15 cellular contexts compared by ENCODE assay signal in the genomic region with DNA sequence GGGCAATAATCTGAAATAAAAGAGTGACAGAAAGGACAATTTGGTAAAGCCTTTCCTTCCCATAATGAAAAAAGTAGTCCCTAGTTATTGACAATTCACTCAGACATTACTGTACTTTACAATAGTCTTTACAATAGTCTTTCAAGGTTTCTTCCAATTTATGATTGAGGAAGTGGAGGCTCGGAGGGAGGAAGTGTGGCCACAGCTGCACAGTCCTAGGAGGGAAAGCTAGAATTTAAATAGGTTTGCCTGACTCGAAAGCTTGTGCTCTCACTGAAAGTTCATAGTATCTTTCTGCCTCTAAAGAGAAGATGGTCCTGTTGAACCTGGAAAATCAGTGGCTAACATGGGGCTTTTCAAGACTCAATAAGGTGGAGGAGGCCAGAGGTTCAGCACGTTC.
A peak's percentile ranks its signal among the peaks of the same experiment; 100 is the strongest.
DNase-seq lines count a peak whose midpoint lies in the region; ATAC-seq, FAIRE-seq and TF ChIP-seq lines count a peak whose summit lies in the region.
"Had no signal": no experiment of that assay in that cellular context is flagged by ENCODE, and none has a peak within 500 bp of the region (broad histone marks: within the 10 kb centered on the region; RNA-seq: fewer than 3 reads in every experiment).

No MANE protein-coding gene starts in this region.

- in situ Hi-C loops in GM12878 (cut with MboI) = no loop called here

- TF ChIP-seq POLR2A in GM12878 (IDR thresholded peaks at IDR 0.05; ENCODE audit: low read depth, low read length) (no peak), thyroid gland (IDR thresholded peaks at IDR 0.05) (no peak)

- no peak for FAIRE-seq in GM12878 (lab: Jason Lieb, UNC)

- H4K20me1 ChIP-seq in GM12878 (ENCODE audit: control insufficient read depth, insufficient read depth) (no peaks in the 10 kb centered on the region), MM.1S (ENCODE audit: insufficient read depth, low read length) (no peaks in the 10 kb centered on the region)

- SMC1A ChIA-PET in GM12878 (lab: Charles Lee; ENCODE audit: uncharacterized antibody, unreplicated experiment) = interaction anchor here (0.5 to 1.1 kb wide), 2 partner anchors 9 to 60 kb away, joined by 3 read pairs; no protein-coding TSS in a partner anchor

- H3K9me3 ChIP-seq in GM12878 (replicated peaks; ENCODE audit: control insufficient read depth, insufficient read depth, low read length) = no peaks in the 10 kb centered on the region
- no peaks in the 10 kb centered on the region for H3K9me3 ChIP-seq in MM.1S (replicated peaks; ENCODE audit: insufficient read depth, low read length)
- H3K9me3 ChIP-seq in thyroid gland = no peaks in the 10 kb centered on the region
- H3K9me3 ChIP-seq: transverse colon had no signal

- H3K27me3 ChIP-seq in GM12878 (replicated peaks in 1 of 2; ENCODE audit: control insufficient read depth in 2 of 2, insufficient read depth in 2 of 2, low read length in 1 of 2) (no peaks in the 10 kb centered on the region), MM.1S (replicated peaks; ENCODE audit: insufficient read depth, low read length) (no peaks in the 10 kb centered on the region), thyroid gland (no peaks in the 10 kb centered on the region)
- H3K27me3 ChIP-seq: transverse colon had no signal

- H2AFZ ChIP-seq in GM12878 (ENCODE audit: control insufficient read depth, low read depth, low read length) = no peak overlapping the region
- no peak overlapping the region for H2AFZ ChIP-seq in MM.1S (ENCODE audit: low read length)

- no peaks in the 10 kb centered on the region for H3K9me2 ChIP-seq in MM.1S (replicated peaks; ENCODE audit: insufficient read depth, low read length)

- H3K4me2 ChIP-seq in GM12878 (ENCODE audit: control insufficient read depth, insufficient read depth) = no peak overlapping the region
- no peak overlapping the region for H3K4me2 ChIP-seq in MM.1S (ENCODE audit: low read depth, low read length)
- H3K4me2 ChIP-seq: smooth muscle cell had no signal

- POLR2A ChIA-PET in GM12878 (lab: Charles Lee) = no interaction called here

- H3K4me3 ChIP-seq in GM12878 (no peak overlapping the region), MM.1S (ENCODE audit: low read length) (no peak overlapping the region), thyroid gland (replicated peaks in 1 of 3) (no peak overlapping the region)
- H3K4me3 ChIP-seq: smooth muscle cell, transverse colon had no signal

- RAD21 ChIA-PET in GM12878 (lab: Charles Lee; ENCODE audit: unreplicated experiment) = no interaction called here

- H3K36me3 ChIP-seq in GM12878 (ENCODE audit: control insufficient read depth in 2 of 2, insufficient read depth in 2 of 2, low read length in 1 of 2) (no peaks in the 10 kb centered on the region), MM.1S (replicated peaks; ENCODE audit: insufficient read depth, low read length) (no peaks in the 10 kb centered on the region), thyroid gland (no peaks in the 10 kb centered on the region)
- H3K36me3 ChIP-seq: transverse colon had no signal

- H3K4me1 ChIP-seq in GM12878 (ENCODE audit: control insufficient read depth, insufficient read depth, low read length) (no peaks in the 10 kb centered on the region), MM.1S (ENCODE audit: low read length) (no peaks in the 10 kb centered on the region), thyroid gland (peaks cover 0 to 1% of the 10 kb centered on the region in 2 donors)
- H3K4me1 ChIP-seq: transverse colon had no signal

- H3K27ac ChIP-seq in GM12878 (ENCODE audit: control insufficient read depth, insufficient read depth) (no peak overlapping the region), MM.1S (ENCODE audit: low read length) (no peak overlapping the region), thyroid gland (no peak overlapping the region)
- H3K27ac ChIP-seq: transverse colon had no signal

- TF ChIP-seq CTCF in GM12878 (IDR thresholded peaks at IDR 0.05 in 2 of 3, conservative IDR thresholded peaks at IDR 0.05 in 1 of 3; ENCODE audit: control insufficient read depth in 2 of 3, extremely low read depth in 1 of 3, insufficient read depth in 1 of 3, low read depth in 3 of 3, low read length in 3 of 3) (no peak), MM.1S (IDR thresholded peaks at IDR 0.05; ENCODE audit: low read length) (no peak), thyroid gland (IDR thresholded peaks at IDR 0.05) (no peak)

- CTCF ChIA-PET in GM12878 (lab: Yijun Ruan, JAX) = interaction anchor here (0.6 kb wide), 1 partner anchor 7 kb away, joined by 3 read pairs; no protein-coding TSS in a partner anchor

- no peak overlapping the region for H3K9ac ChIP-seq in GM12878 (ENCODE audit: control insufficient read depth, insufficient read depth, low read length)
- H3K9ac ChIP-seq in MM.1S (ENCODE audit: low read length) = no peak overlapping the region

- H3F3A ChIP-seq in MM.1S (ENCODE audit: insufficient read depth, low read length) = no peaks in the 10 kb centered on the region

- TF ChIP-seq RAD21 in GM12878 (IDR thresholded peaks at IDR 0.05; ENCODE audit: insufficient read depth, low read depth, low read length) = no peak

- intact Hi-C loops in GM12878 (cut with micrococcal nuclease; ENCODE audit: unreplicated experiment) = no loop called here
- intact Hi-C loops in thyroid gland (cut with DNase I) = no loop called here

- no peaks in the 10 kb centered on the region for H3K79me2 ChIP-seq in GM12878 (ENCODE audit: control insufficient read depth, insufficient read depth, low read length)
- no peaks in the 10 kb centered on the region for H3K79me2 ChIP-seq in MM.1S (ENCODE audit: low read length)

- 29% methylated on average over 3 of the region's 3 CpGs for WGBS in GM12878 (ENCODE audit: insufficient coverage, insufficient replicate concordance, low lambda C conversion rate, missing lambda C conversion rate)
- WGBS in thyroid gland, 2 donors = 81 to 83% methylated on average over 3 of the region's 3 CpGs

- no peak for TF ChIP-seq EP300 in GM12878 (IDR thresholded peaks at IDR 0.05; ENCODE audit: borderline replicate concordance in 1 of 2, control insufficient read depth in 1 of 2, low read depth in 2 of 2, low read length in 2 of 2)

- ATAC-seq in HG02870 (IDR thresholded peaks at IDR 0.05; ENCODE audit: unreplicated experiment) = peak; percentile 66
- no peak for ATAC-seq in GM12878
- ATAC-seq in HG03521 (IDR thresholded peaks at IDR 0.05; ENCODE audit: unreplicated experiment) = no peak
- ATAC-seq in HG03039 (IDR thresholded peaks at IDR 0.05; ENCODE audit: unreplicated experiment) = no peak
- ATAC-seq: naive thymus-derived CD8-positive, alpha-beta T cell had no signal

- BruUV-seq in GM12878 (replicated peaks; lab: Mats Ljungman, UMichigan) = no TSS peak

- DNase-seq in NOMO-1 treated with dmso at 0.1 percent for 144 hours (lab: John Stamatoyannopoulos, UW; ENCODE audit: unreplicated experiment) (peak; percentile 53), GM12878 (ENCODE audit: low read depth, low spot score) (no peak), MM.1S (no peak), thyroid gland (no peak)
- DNase-seq: activated CD4-positive, alpha-beta T cell treated with anti-CD3 and anti-CD28 coated beads for 1 hour; activated naive CD4-positive, alpha-beta T cell; aorta; CD4-positive, CD25-positive, alpha-beta regulatory T cell; DMS53; naive thymus-derived CD8-positive, alpha-beta T cell; transverse colon had no signal

TF ChIP-seq in GM12878, 131 proteins besides CTCF, POLR2A, EP300 and RAD21 (continues in another document):
- TF ChIP-seq PML (IDR thresholded peaks at IDR 0.05; ENCODE audit: low read length) = no peak
- TF ChIP-seq, protein P1, sequence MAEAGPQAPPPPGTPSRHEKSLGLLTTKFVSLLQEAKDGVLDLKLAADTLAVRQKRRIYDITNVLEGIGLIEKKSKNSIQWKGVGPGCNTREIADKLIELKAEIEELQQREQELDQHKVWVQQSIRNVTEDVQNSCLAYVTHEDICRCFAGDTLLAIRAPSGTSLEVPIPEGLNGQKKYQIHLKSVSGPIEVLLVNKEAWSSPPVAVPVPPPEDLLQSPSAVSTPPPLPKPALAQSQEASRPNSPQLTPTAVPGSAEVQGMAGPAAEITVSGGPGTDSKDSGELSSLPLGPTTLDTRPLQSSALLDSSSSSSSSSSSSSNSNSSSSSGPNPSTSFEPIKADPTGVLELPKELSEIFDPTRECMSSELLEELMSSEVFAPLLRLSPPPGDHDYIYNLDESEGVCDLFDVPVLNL (IDR thresholded peaks at IDR 0.05; ENCODE audit: low read depth, low read length) = no peak
- TF ChIP-seq ZNF207 (IDR thresholded peaks at IDR 0.05; ENCODE audit: borderline replicate concordance) = no peak
- TF ChIP-seq, protein P2, sequence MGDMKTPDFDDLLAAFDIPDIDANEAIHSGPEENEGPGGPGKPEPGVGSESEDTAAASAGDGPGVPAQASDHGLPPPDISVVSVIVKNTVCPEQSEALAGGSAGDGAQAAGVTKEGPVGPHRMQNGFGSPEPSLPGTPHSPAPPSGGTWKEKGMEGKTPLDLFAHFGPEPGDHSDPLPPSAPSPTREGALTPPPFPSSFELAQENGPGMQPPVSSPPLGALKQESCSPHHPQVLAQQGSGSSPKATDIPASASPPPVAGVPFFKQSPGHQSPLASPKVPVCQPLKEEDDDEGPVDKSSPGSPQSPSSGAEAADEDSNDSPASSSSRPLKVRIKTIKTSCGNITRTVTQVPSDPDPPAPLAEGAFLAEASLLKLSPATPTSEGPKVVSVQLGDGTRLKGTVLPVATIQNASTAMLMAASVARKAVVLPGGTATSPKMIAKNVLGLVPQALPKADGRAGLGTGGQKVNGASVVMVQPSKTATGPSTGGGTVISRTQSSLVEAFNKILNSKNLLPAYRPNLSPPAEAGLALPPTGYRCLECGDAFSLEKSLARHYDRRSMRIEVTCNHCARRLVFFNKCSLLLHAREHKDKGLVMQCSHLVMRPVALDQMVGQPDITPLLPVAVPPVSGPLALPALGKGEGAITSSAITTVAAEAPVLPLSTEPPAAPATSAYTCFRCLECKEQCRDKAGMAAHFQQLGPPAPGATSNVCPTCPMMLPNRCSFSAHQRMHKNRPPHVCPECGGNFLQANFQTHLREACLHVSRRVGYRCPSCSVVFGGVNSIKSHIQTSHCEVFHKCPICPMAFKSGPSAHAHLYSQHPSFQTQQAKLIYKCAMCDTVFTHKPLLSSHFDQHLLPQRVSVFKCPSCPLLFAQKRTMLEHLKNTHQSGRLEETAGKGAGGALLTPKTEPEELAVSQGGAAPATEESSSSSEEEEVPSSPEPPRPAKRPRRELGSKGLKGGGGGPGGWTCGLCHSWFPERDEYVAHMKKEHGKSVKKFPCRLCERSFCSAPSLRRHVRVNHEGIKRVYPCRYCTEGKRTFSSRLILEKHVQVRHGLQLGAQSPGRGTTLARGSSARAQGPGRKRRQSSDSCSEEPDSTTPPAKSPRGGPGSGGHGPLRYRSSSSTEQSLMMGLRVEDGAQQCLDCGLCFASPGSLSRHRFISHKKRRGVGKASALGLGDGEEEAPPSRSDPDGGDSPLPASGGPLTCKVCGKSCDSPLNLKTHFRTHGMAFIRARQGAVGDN (IDR thresholded peaks at IDR 0.05) = no peak
